ENCODE assay signal across 1 cellular context in genomic region chr21:43338951-43339350, GRCh38.
TF ChIP-seq lines count a peak whose summit lies in the region.

No MANE protein-coding gene starts in this region.

TF ChIP-seq in IMR-90, 13 proteins besides CTCF, POLR2A, EP300 and RAD21:
- TF ChIP-seq RCOR1 (IDR thresholded peaks at IDR 0.05; ENCODE audit: insufficient replicate concordance, low read length) (no peak), ELK1 (IDR thresholded peaks at IDR 0.05; ENCODE audit: borderline replicate concordance, low read depth, low read length) (no peak), MAFK (IDR thresholded peaks at IDR 0.05; ENCODE audit: low read depth, low read length) (no peak), CEBPB (IDR thresholded peaks at IDR 0.05; ENCODE audit: low read depth, low read length) (no peak), SMC3 (IDR thresholded peaks at IDR 0.05; ENCODE audit: low read depth, low read length) (no peak), NFE2L2 (IDR thresholded peaks at IDR 0.05; ENCODE audit: low read depth, low read length) (no peak), RFX5 (IDR thresholded peaks at IDR 0.05; ENCODE audit: low read depth, low read length) (no peak), MXI1 (IDR thresholded peaks at IDR 0.05; ENCODE audit: borderline replicate concordance, low read depth, low read length) (no peak), MAZ (IDR thresholded peaks at IDR 0.05; ENCODE audit: borderline replicate concordance, low read depth, low read length) (no peak), CHD1 (IDR thresholded peaks at IDR 0.05; ENCODE audit: low read depth, low read length) (no peak), FOS (IDR thresholded peaks at IDR 0.05; ENCODE audit: low read depth, low read length) (no peak), BHLHE40 (IDR thresholded peaks at IDR 0.05; ENCODE audit: low read depth, low read length) (no peak), USF2 (IDR thresholded peaks at IDR 0.05; ENCODE audit: low read depth, low read length) (no peak)
